In the genomic region with DNA sequence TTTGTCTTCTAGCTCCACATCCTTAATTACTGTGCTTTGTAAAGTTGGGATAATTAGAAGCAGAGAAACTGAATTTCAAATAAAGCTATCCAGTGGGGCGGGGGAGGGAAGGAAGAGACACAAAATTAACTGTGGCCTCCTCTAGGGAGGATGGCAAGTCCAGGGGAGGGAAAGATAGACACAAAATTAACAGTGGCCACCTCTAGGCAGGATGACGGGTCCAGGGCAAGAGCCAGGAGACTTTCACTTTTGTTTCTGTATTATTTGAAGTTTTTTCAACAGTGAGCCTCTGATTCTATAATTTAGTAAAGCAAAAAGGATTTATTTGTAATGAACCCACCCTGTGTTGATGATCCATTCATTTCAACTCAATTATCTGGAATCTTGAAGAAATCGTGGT, we compare ENCODE assay signal across 9 cellular contexts.
DNase-seq lines count a peak whose midpoint lies in the region; ATAC-seq and TF ChIP-seq lines count a peak whose summit lies in the region.
"Had no signal": no experiment of that assay in that cellular context is flagged by ENCODE, and none has a peak within 500 bp of the region (broad histone marks: within the 10 kb centered on the region; RNA-seq: fewer than 3 reads in every experiment).

No MANE protein-coding gene starts in this region.

- intact Hi-C loops in ascending aorta (cut with DNase I), result loop anchor here (5.0 to 10.0 kb wide), 3 partner anchors 73 to 385 kb away; a partner anchor contains a TSS

- CTCF ChIA-PET in AG04450 (lab: Charles Lee), result no interaction called here

- peak overlapping the region in 7 of 10 donors; percentile 2 to 68 (median 19) for H3K27ac Mint-ChIP-seq in naive thymus-derived CD8-positive, alpha-beta T cell

- H3K9me3 Mint-ChIP-seq in naive thymus-derived CD8-positive, alpha-beta T cell, result no peaks in the 10 kb centered on the region

- DNase-seq in AG04450 (ENCODE audit: low read depth, low spot score) (no peak), GM10266 (ENCODE audit: extremely low spot score) (peak; percentile 11), ascending aorta (ENCODE audit: low spot score in 2 of 2) (no peak), Peyer's patch (no peak), NCI-H526 (lab: John Stamatoyannopoulos, UW) (no peak), DMS 273 treated with DMSO at 0.1 percent for 48 hours (lab: John Stamatoyannopoulos, UW) (no peak)
- no peak for DNase-seq in naive thymus-derived CD8-positive, alpha-beta T cell
- no peak for DNase-seq in stimulated activated CD4-positive, alpha-beta T cell treated with anti-CD3 and anti-CD28 coated beads, Interleukin-4, amount 100 ng/mL, for 4 hours
- DNase-seq: NCI-H226 had no signal

- POLR2A ChIA-PET in AG04450 (lab: Yijun Ruan, JAX), result no interaction called here
- POLR2A ChIA-PET in naive thymus-derived CD8-positive, alpha-beta T cell (lab: Charles Lee), result no interaction called here

- H3K27ac ChIP-seq in AG04450 (ENCODE audit: low read depth, low read length), result no peak overlapping the region
- peak overlapping the region; percentile 59 to 65 for H3K27ac ChIP-seq in ascending aorta
- H3K27ac ChIP-seq in Peyer's patch, result no peak overlapping the region

- H3K4me1 Mint-ChIP-seq in naive thymus-derived CD8-positive, alpha-beta T cell, result peaks cover 0 to 13% (median 11%) of the 10 kb centered on the region in 4 donors

- ATAC-seq in naive thymus-derived CD8-positive, alpha-beta T cell, result no peak

- H3K4me3 ChIP-seq in AG04450 (ENCODE audit: low read depth, low read length), result peak overlapping the region; percentile 29
- peak overlapping the region; percentile 42 to 54 for H3K4me3 ChIP-seq in ascending aorta
- H3K4me3 ChIP-seq in Peyer's patch, result peak overlapping the region in 1 of 4 donors; percentile 21

- H3K27me3 ChIP-seq in AG04450 (ENCODE audit: control insufficient read depth, insufficient read depth, low read length), result no peaks in the 10 kb centered on the region
- H3K27me3 ChIP-seq in ascending aorta, result no peaks in the 10 kb centered on the region
- no peaks in the 10 kb centered on the region for H3K27me3 ChIP-seq in Peyer's patch

- H3K4me3 Mint-ChIP-seq in naive thymus-derived CD8-positive, alpha-beta T cell, result peak overlapping the region; percentile 70 to 84 (median 77)

- H3K27me3 Mint-ChIP-seq in naive thymus-derived CD8-positive, alpha-beta T cell, result peaks cover 1 to 7% (median 3%) of the 10 kb centered on the region in 5 donors

- H3K36me3 Mint-ChIP-seq in naive thymus-derived CD8-positive, alpha-beta T cell, result no peaks in the 10 kb centered on the region

- H3K9me3 ChIP-seq in AG04450 (ENCODE audit: control insufficient read depth, insufficient read depth, low read length) (no peaks in the 10 kb centered on the region; the same call in 1 of the 2 replicates), ascending aorta (no peaks in the 10 kb centered on the region), Peyer's patch (no peaks in the 10 kb centered on the region)

- H3K4me1 ChIP-seq in ascending aorta (peaks cover 0 to 4% of the 10 kb centered on the region in 2 donors), Peyer's patch (peaks cover 0 to 7% (median 0%) of the 10 kb centered on the region in 4 donors)

- TF ChIP-seq CTCF in AG04450 (IDR thresholded peaks at IDR 0.05; ENCODE audit: low read depth, low read length) (no peak), GM10266 (IDR thresholded peaks at IDR 0.05; ENCODE audit: control insufficient read depth, insufficient read depth, low read depth, missing control alignments) (no peak), ascending aorta (IDR thresholded peaks at IDR 0.05) (no peak), Peyer's patch (IDR thresholded peaks at IDR 0.05) (no peak)

- H3K36me3 ChIP-seq in ascending aorta (no peaks in the 10 kb centered on the region), Peyer's patch (no peaks in the 10 kb centered on the region)

- no peak for TF ChIP-seq POLR2A in Peyer's patch (IDR thresholded peaks at IDR 0.05)

Comparison
In these comparisons a context has a peak if more than half of its experiments do, and no peak if none do; other contexts are left out.
1. H3K27ac ChIP-seq: peak in ascending aorta (2 of 2); none in AG04450 (single experiment) and Peyer's patch (0 of 4).